20 cellular contexts compared by ENCODE assay signal in genomic region chr14:25371053-25371452, GRCh38.
A peak's percentile ranks its signal among the peaks of the same experiment; 100 is the strongest.
DNase-seq lines count a peak whose midpoint lies in the region; ATAC-seq and TF ChIP-seq lines count a peak whose summit lies in the region.
"Had no signal": no experiment of that assay in that cellular context is flagged by ENCODE, and none has a peak within 500 bp of the region (broad histone marks: within the 10 kb centered on the region; RNA-seq: fewer than 3 reads in every experiment).

No MANE protein-coding gene starts in this region.

- no peak overlapping the region for H2AK5ac ChIP-seq in mesenchymal stem cell (ENCODE audit: low read length, severe bottlenecking)

- TF ChIP-seq POLR2A in prostate gland (IDR thresholded peaks at IDR 0.05): no peak

- no peak overlapping the region for H3K4me2 ChIP-seq in mesenchymal stem cell (ENCODE audit: low read length, poor library complexity, severe bottlenecking)

- no peak overlapping the region for H3K9ac ChIP-seq in mesenchymal stem cell (ENCODE audit: low read length)

- no peak overlapping the region for H2BK5ac ChIP-seq in mesenchymal stem cell (ENCODE audit: low read depth, low read length, poor library complexity, severe bottlenecking)

- DNase-seq in DMS79 treated with DMSO at 0.1 percent for 48 hours (lab: John Stamatoyannopoulos, UW) (peak; percentile 100), NCI-H446 (lab: John Stamatoyannopoulos, UW) (peak; percentile 11 to 26), epithelial cell of prostate (ENCODE audit: low read depth, low spot score) (peak; percentile 27), prostate gland (ENCODE audit: low spot score) (peak; percentile 36), amygdala (lab: John Stamatoyannopoulos, UW) (no peak), mesenchymal stem cell (no peak), posterior vena cava (ENCODE audit: low spot score) (no peak)
- DNase-seq: AML-193; EL; KBM-7; NCI-H1417 treated with DMSO at 0.1 percent for 48 hours; NCI-H187 treated with DMSO at 0.1 percent for 48 hours; NCI-H2171; NCI-H748 treated with DMSO at 0.1 percent for 48 hours; NK-92 treated with Interleukin-12 subunit alpha and Interleukin-12 subunit beta, amount 100 ng/mL, for 24 hours; SHP77; T-cell had no signal

- ATAC-seq in GM21825 (IDR thresholded peaks at IDR 0.05; ENCODE audit: unreplicated experiment): no peak
- ATAC-seq: GM12878, SK-N-SH treated with all-trans-retinoic acid at 6 μM for 48 hours, T-cell had no signal

- no peak overlapping the region for H3K23ac ChIP-seq in mesenchymal stem cell (ENCODE audit: low read length in 2 of 2)

- no peak overlapping the region for H2AFZ ChIP-seq in mesenchymal stem cell (ENCODE audit: low read depth, low read length)

- intact Hi-C loops in prostate gland (cut with DNase I): no loop called here
- intact Hi-C loops in posterior vena cava (cut with DNase I): no loop called here

- no peak for TF ChIP-seq CTCF in prostate gland (IDR thresholded peaks at IDR 0.05)

- H4K91ac ChIP-seq in mesenchymal stem cell (ENCODE audit: low read length): no peak overlapping the region

- no peak overlapping the region for H3K4me3 ChIP-seq in prostate gland
- H3K4me3 ChIP-seq in mesenchymal stem cell (ENCODE audit: insufficient read depth in 1 of 2, low read depth in 1 of 2, low read length in 2 of 2): no peak overlapping the region
- H3K4me3 ChIP-seq: GM12878 had no signal

- H2BK12ac ChIP-seq in mesenchymal stem cell (ENCODE audit: low read length in 2 of 2): no peak overlapping the region

- H3K9me3 ChIP-seq in prostate gland (no peaks in the 10 kb centered on the region), mesenchymal stem cell (ENCODE audit: control insufficient read depth, low read length) (no peaks in the 10 kb centered on the region)

- H3K4me1 ChIP-seq in prostate gland (replicated peaks) (no peaks in the 10 kb centered on the region), mesenchymal stem cell (ENCODE audit: control insufficient read depth, insufficient read depth, low read depth, low read length) (no peaks in the 10 kb centered on the region)

- no peaks in the 10 kb centered on the region for H3K79me1 ChIP-seq in mesenchymal stem cell (replicated peaks; ENCODE audit: low read length, poor library complexity, severe bottlenecking)

- no peak overlapping the region for H3K14ac ChIP-seq in mesenchymal stem cell (ENCODE audit: low read length in 2 of 2)

- H2BK120ac ChIP-seq in mesenchymal stem cell (ENCODE audit: low read depth, low read length): no peak overlapping the region

- H3K18ac ChIP-seq in mesenchymal stem cell (ENCODE audit: low read depth in 1 of 2, low read length in 2 of 2): no peak overlapping the region

- WGBS in prostate gland: 57% methylated on average over 1 of the region's 1 CpG
- 36% methylated on average over 1 of the region's 1 CpG for WGBS in mesenchymal stem cell

- no peak overlapping the region for H3K27ac ChIP-seq in epithelial cell of prostate
- peak overlapping the region; percentile 56 to 60 for H3K27ac ChIP-seq in prostate gland
- H3K27ac ChIP-seq in mesenchymal stem cell (ENCODE audit: low read length, poor library complexity, severe bottlenecking): no peak overlapping the region

- no peaks in the 10 kb centered on the region for H3K36me3 ChIP-seq in prostate gland
- H3K36me3 ChIP-seq in mesenchymal stem cell (ENCODE audit: control insufficient read depth in 1 of 2, insufficient read depth in 2 of 2, low read depth in 1 of 2, low read length in 2 of 2): no peaks in the 10 kb centered on the region

- H3K4ac ChIP-seq in mesenchymal stem cell (ENCODE audit: low read depth in 1 of 2, low read length in 2 of 2): no peak overlapping the region

- no peak overlapping the region for H4K8ac ChIP-seq in mesenchymal stem cell (ENCODE audit: low read length)

- H3K27me3 ChIP-seq in prostate gland (replicated peaks; ENCODE audit: insufficient read depth): no peaks in the 10 kb centered on the region
- H3K27me3 ChIP-seq in mesenchymal stem cell (ENCODE audit: control insufficient read depth in 1 of 2, insufficient read depth in 1 of 2, low read length in 2 of 2): no peaks in the 10 kb centered on the region

- H2BK15ac ChIP-seq in mesenchymal stem cell (ENCODE audit: low read depth, poor library complexity, severe bottlenecking): no peak overlapping the region

Comparison
In these comparisons a context has a peak if more than half of its experiments do, and no peak if none do; other contexts are left out.
1. DNase-seq: peak in DMS79 treated with DMSO at 0.1 percent for 48 hours (single experiment), NCI-H446 (2 of 2), epithelial cell of prostate (single experiment) and prostate gland (single experiment); none in amygdala (0 of 56), mesenchymal stem cell (single experiment) and posterior vena cava (single experiment).
2. H3K27ac ChIP-seq: peak in prostate gland (2 of 2); none in epithelial cell of prostate (single experiment) and mesenchymal stem cell (single experiment).